In genomic region chr10:112658465-112658864, GRCh38 we compare ENCODE assay signal across 17 cellular contexts.
"Had no signal": no experiment of that assay in that cellular context is flagged by ENCODE, and none has a peak within 500 bp of the region (broad histone marks: within the 10 kb centered on the region; RNA-seq: fewer than 3 reads in every experiment).

No MANE protein-coding gene starts in this region.

- DNase-seq: activated CD4-positive, alpha-beta T cell treated with anti-CD3 and anti-CD28 coated beads, Interleukin-2, amount 10 ng/mL, durations not matched to agents 7 days and 5 days; activated CD8-positive, alpha-beta T cell treated with anti-CD3 and anti-CD28 coated beads, Interleukin-2, amount 10 ng/mL, durations not matched to agents 7 days and 5 days; activated effector memory CD4-positive, alpha-beta T cell treated with Interleukin-2 at 50 U/mL for 16 hours; activated naive CD4-positive, alpha-beta T cell treated with anti-CD3 and anti-CD28 coated beads, Interleukin-2, amount 10 ng/mL, durations not matched to agents 7 days and 5 days; activated T-cell treated with anti-CD3 and anti-CD28 coated beads, Interleukin-2, amount 50 U/mL, for 4 hours; aorta; effector memory CD8-positive, alpha-beta T cell; mesendoderm; naive thymus-derived CD8-positive, alpha-beta T cell; stimulated activated CD4-positive, alpha-beta T cell treated with anti-CD3 and anti-CD28 coated beads, Interleukin-4, amount 100 ng/mL, for 24 hours; stimulated activated naive CD4-positive, alpha-beta T cell treated with Interleukin-2 at 50 U/mL for 16 hours; substantia nigra; tibial artery; uterus had no signal

- H3K27me3 ChIP-seq: tibial artery, uterus had no signal

- ATAC-seq: activated CD4-positive, CD25-positive, alpha-beta regulatory T cell treated with anti-CD3 and anti-CD28 coated beads, Interleukin-2, amount 50 U/mL, for 24 hours; activated CD8-positive, alpha-beta T cell treated with anti-CD3 and anti-CD28 coated beads, Interleukin-2, amount 10 ng/mL, durations not matched to agents 7 days and 5 days; activated T-cell treated with anti-CD3 and anti-CD28 coated beads, Interleukin-2, amount 50 U/mL, for 4 hours; effector memory CD8-positive, alpha-beta T cell; naive thymus-derived CD8-positive, alpha-beta T cell; sciatic nerve had no signal

- H3K36me3 ChIP-seq: tibial artery, uterus had no signal

- H3K4me1 ChIP-seq: parathyroid adenoma, tibial artery, uterus had no signal

- H3K4me3 ChIP-seq: tibial artery, uterus had no signal

- H3K79me2 ChIP-seq: parathyroid adenoma had no signal

- H2AFZ ChIP-seq: parathyroid adenoma had no signal

- H3K27ac ChIP-seq: parathyroid adenoma, tibial artery, uterus had no signal

- H3K9me3 ChIP-seq: tibial artery, uterus had no signal

- H3K9ac ChIP-seq: parathyroid adenoma had no signal
